33 cellular contexts compared by ENCODE assay signal in the genomic region with DNA sequence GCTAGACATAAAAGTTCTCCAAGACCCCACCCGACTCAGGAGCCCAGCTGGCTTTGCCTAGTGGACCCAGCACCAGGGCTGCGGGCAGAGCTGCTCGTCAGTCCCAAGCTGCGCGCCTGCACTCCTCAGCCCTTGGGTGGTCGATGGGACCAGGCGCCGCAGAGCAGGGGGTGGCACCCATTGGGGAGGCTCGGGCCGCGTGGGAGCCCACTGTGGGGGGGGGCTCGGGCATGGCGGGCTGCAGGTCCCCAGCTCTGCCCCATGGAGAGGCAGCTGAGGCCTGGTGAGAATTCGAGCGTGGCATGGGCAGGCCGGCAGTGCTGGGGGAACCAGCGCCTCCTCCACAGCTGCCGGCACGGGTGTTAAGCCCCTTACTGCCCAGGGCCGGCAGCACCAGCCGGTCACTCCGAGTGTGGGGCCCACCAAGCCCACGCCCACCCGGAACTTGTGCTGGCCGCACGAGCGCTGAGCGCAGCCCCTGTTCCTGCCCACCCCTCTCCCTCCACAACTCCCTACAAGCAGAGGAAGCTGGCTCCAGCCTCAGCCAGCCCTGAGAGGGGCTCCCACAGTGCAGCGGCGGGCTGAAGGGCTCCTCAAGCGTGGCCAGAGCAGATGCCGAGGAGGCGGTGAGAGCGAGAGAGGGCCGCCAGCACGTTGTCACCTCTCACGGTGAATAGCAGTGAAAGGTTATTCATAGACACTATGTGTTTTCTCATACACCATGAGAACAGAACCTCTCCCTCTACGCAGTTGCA.
"Had no signal": no experiment of that assay in that cellular context is flagged by ENCODE, and none has a peak within 500 bp of the region (broad histone marks: within the 10 kb centered on the region; RNA-seq: fewer than 3 reads in every experiment).

No MANE protein-coding gene starts in this region.

- DNase-seq: activated B cell treated with CpG ODN at 0.5 μM for 24 hours; activated CD4-positive, alpha-beta memory T cell treated with anti-CD3 and anti-CD28 coated beads, Interleukin-2, amount 10 ng/mL, durations not matched to agents 7 days and 5 days; activated CD4-positive, alpha-beta T cell treated with anti-CD3 and anti-CD28 coated beads for 48 hours; activated CD8-positive, alpha-beta memory T cell treated with anti-CD3 and anti-CD28 coated beads, Interleukin-2, amount 50 U/mL, for 48 hours; activated effector memory CD4-positive, alpha-beta T cell treated with anti-CD3 and anti-CD28 coated beads, Interleukin-2, amount 50 U/mL, for 16 hours; activated naive CD4-positive, alpha-beta T cell treated with Interleukin-2 at 50 U/mL for 16 hours; activated naive CD8-positive, alpha-beta T cell treated with anti-CD3 and anti-CD28 coated beads for 36 hours; activated naive CD8-positive, alpha-beta T cell treated with anti-CD3 and anti-CD28 coated beads, Interleukin-2, amount 50 U/mL, for 24 hours; activated T-cell treated with anti-CD3 and anti-CD28 coated beads for 4 hours; activated T-cell treated with anti-CD3 and anti-CD28 coated beads, Interleukin-2, amount 50 U/mL, for 24 hours; activated T-cell treated with anti-CD3 and anti-CD28 coated beads, Interleukin-2, amount 50 U/mL, for 72 hours; adrenal gland; amygdala; aorta; body of pancreas; caudate nucleus; cortex of kidney; dermis blood vessel endothelial cell; effector CD4-positive, alpha-beta T cell; foreskin fibroblast; head of caudate nucleus; T-helper 1 cell; T-helper 17 cell; T1000; WERI-Rb-1 had no signal

- H3K27me3 Mint-ChIP-seq: activated B cell treated with CpG ODN at 0.5 μM for 24 hours; activated CD4-positive, alpha-beta memory T cell treated with anti-CD3 and anti-CD28 coated beads, Interleukin-2, amount 10 ng/mL, durations not matched to agents 7 days and 5 days; activated naive CD4-positive, alpha-beta T cell treated with anti-CD3 and anti-CD28 coated beads, Interleukin-2, amount 50 U/mL, for 24 hours; activated naive CD8-positive, alpha-beta T cell treated with anti-CD3 and anti-CD28 coated beads for 36 hours; activated naive CD8-positive, alpha-beta T cell treated with anti-CD3 and anti-CD28 coated beads, Interleukin-2, amount 50 U/mL, for 24 hours; activated T-cell treated with anti-CD3 and anti-CD28 coated beads, Interleukin-2, amount 50 U/mL, for 24 hours; T-helper 17 cell had no signal

- FAIRE-seq: colon, endometrium, frontal cortex had no signal

- H3K4me1 ChIP-seq: adrenal gland, body of pancreas had no signal

- H3K27ac ChIP-seq: adrenal gland, body of pancreas, WERI-Rb-1 had no signal

- H3K27me3 ChIP-seq: adrenal gland, body of pancreas had no signal

- H3K27ac Mint-ChIP-seq: activated B cell treated with CpG ODN at 0.5 μM for 24 hours; activated CD4-positive, alpha-beta memory T cell treated with anti-CD3 and anti-CD28 coated beads, Interleukin-2, amount 10 ng/mL, durations not matched to agents 7 days and 5 days; activated naive CD4-positive, alpha-beta T cell treated with anti-CD3 and anti-CD28 coated beads, Interleukin-2, amount 50 U/mL, for 24 hours; activated naive CD8-positive, alpha-beta T cell treated with anti-CD3 and anti-CD28 coated beads for 36 hours; activated naive CD8-positive, alpha-beta T cell treated with anti-CD3 and anti-CD28 coated beads, Interleukin-2, amount 50 U/mL, for 24 hours; activated T-cell treated with anti-CD3 and anti-CD28 coated beads, Interleukin-2, amount 50 U/mL, for 24 hours; activated T-cell treated with anti-CD3 and anti-CD28 coated beads, Interleukin-2, amount 50 U/mL, for 72 hours; activated T-helper 2 cell treated with anti-CD3 and anti-CD28 coated beads, Interferon-gamma antibody, Interleukin-2, Interleukin-4, amounts not matched to agents 10 μg/mL and 5 μg/mL and 100 μg/mL, durations not matched to agents 14 hours and 24 hours and 36 hours; T-helper 17 cell; T-helper 2 cell treated with Interferon-gamma antibody and Interleukin-4, amounts not matched to agents 5 μg/mL and 100 μg/mL, for 36 hours had no signal

- H3K9me3 ChIP-seq: adrenal gland, body of pancreas had no signal

- H3K36me3 ChIP-seq: adrenal gland, WERI-Rb-1 had no signal

- ATAC-seq: activated CD4-positive, CD25-positive, alpha-beta regulatory T cell treated with anti-CD3 and anti-CD28 coated beads, Interleukin-2, amount 50 U/mL, for 24 hours; activated naive CD8-positive, alpha-beta T cell treated with anti-CD3 and anti-CD28 coated beads, Interleukin-2, amount 50 U/mL, for 24 hours; activated T-cell treated with anti-CD3 and anti-CD28 coated beads, Interleukin-2, amount 50 U/mL, for 72 hours; body of pancreas; esophagus mucosa; T-helper 17 cell had no signal

- H3K4me3 Mint-ChIP-seq: activated B cell treated with CpG ODN at 0.5 μM for 24 hours; activated CD4-positive, alpha-beta memory T cell treated with anti-CD3 and anti-CD28 coated beads, Interleukin-2, amount 10 ng/mL, durations not matched to agents 7 days and 5 days; activated naive CD4-positive, alpha-beta T cell treated with anti-CD3 and anti-CD28 coated beads, Interleukin-2, amount 50 U/mL, for 24 hours; activated naive CD8-positive, alpha-beta T cell treated with anti-CD3 and anti-CD28 coated beads for 36 hours; activated naive CD8-positive, alpha-beta T cell treated with anti-CD3 and anti-CD28 coated beads, Interleukin-2, amount 50 U/mL, for 24 hours; activated T-cell treated with anti-CD3 and anti-CD28 coated beads, Interleukin-2, amount 50 U/mL, for 24 hours; activated T-cell treated with anti-CD3 and anti-CD28 coated beads, Interleukin-2, amount 50 U/mL, for 72 hours; T-helper 17 cell; T-helper 2 cell treated with Interferon-gamma antibody and Interleukin-4, amounts not matched to agents 5 μg/mL and 100 μg/mL, for 36 hours had no signal

- H3K4me3 ChIP-seq: adrenal gland, body of pancreas had no signal

- H3K9me3 Mint-ChIP-seq: activated B cell treated with CpG ODN at 0.5 μM for 24 hours; activated naive CD4-positive, alpha-beta T cell treated with anti-CD3 and anti-CD28 coated beads, Interleukin-2, amount 50 U/mL, for 24 hours; activated T-cell treated with anti-CD3 and anti-CD28 coated beads, Interleukin-2, amount 50 U/mL, for 24 hours had no signal
